In genomic region chr3:141077631-141078030, GRCh38 we compare ENCODE assay signal across 14 cellular contexts. TPM values are rescaled to one million over a fixed set of nuclear protein-coding genes. Genes with fewer than 3 reads are reported as not detected.
A peak's percentile ranks its signal among the peaks of the same experiment; 100 is the strongest.
DNase-seq lines count a peak whose midpoint lies in the region; ATAC-seq and TF ChIP-seq lines count a peak whose summit lies in the region.
"Had no signal": no experiment of that assay in that cellular context is flagged by ENCODE, and none has a peak within 500 bp of the region (broad histone marks: within the 10 kb centered on the region; RNA-seq: fewer than 3 reads in every experiment).

No MANE protein-coding gene starts in this region.

- peak overlapping the region; percentile 67 for H3K27ac ChIP-seq in GM23248
- H3K27ac ChIP-seq in brain microvascular endothelial cell, result no peak overlapping the region
- H3K27ac ChIP-seq in mesenchymal stem cell (ENCODE audit: low read length, poor library complexity, severe bottlenecking), result peak overlapping the region; percentile 27
- peak overlapping the region; percentile 86 for H3K27ac ChIP-seq in rectal smooth muscle tissue (ENCODE audit: low read depth, low read length)
- no peak overlapping the region for H3K27ac ChIP-seq in Karpas-422 (ENCODE audit: low read length)

- peaks cover 9% of the 10 kb centered on the region for H3K4me1 Mint-ChIP-seq in T-helper 17 cell
- peaks cover 8% of the 10 kb centered on the region for H3K4me1 Mint-ChIP-seq in activated CD4-positive, alpha-beta memory T cell treated with anti-CD3 and anti-CD28 coated beads for 36 hours (ENCODE audit: low read depth)

- no peak overlapping the region for H2BK5ac ChIP-seq in mesenchymal stem cell (ENCODE audit: low read depth, low read length, poor library complexity, severe bottlenecking)

- H3K79me2 ChIP-seq in GM23248 (ENCODE audit: insufficient read depth) (no peaks in the 10 kb centered on the region), Karpas-422 (ENCODE audit: low read length) (no peaks in the 10 kb centered on the region)

- peak overlapping the region; percentile 79 for H3K9ac ChIP-seq in GM23248
- H3K9ac ChIP-seq in mesenchymal stem cell (ENCODE audit: low read length), result peak overlapping the region; percentile 83
- no peak overlapping the region for H3K9ac ChIP-seq in rectal smooth muscle tissue (ENCODE audit: low read length)
- H3K9ac ChIP-seq in Karpas-422 (ENCODE audit: low read length), result no peak overlapping the region

- DNase-seq in GM23248, result no peak
- no peak for DNase-seq in brain microvascular endothelial cell
- DNase-seq in mesenchymal stem cell, result no peak
- no peak for DNase-seq in T-helper 17 cell
- no peak for DNase-seq in activated CD4-positive, alpha-beta memory T cell treated with anti-CD3 and anti-CD28 coated beads for 36 hours
- DNase-seq in Karpas-422, result no peak
- DNase-seq: activated CD4-positive, alpha-beta T cell treated with anti-CD3 and anti-CD28 coated beads for 4 hours; left cardiac atrium; NCI-H510A had no signal

- H3K4me3 ChIP-seq in GM23248 (peak overlapping the region; percentile 69), brain microvascular endothelial cell (ENCODE audit: low read depth, low read length) (peak overlapping the region; percentile 49), mesenchymal stem cell (ENCODE audit: insufficient read depth in 1 of 2, low read depth in 1 of 2, low read length in 2 of 2) (peak overlapping the region in 1 of 2 experiments; percentile 77), rectal smooth muscle tissue (ENCODE audit: low read length) (peak overlapping the region; percentile 34), Karpas-422 (ENCODE audit: low read length) (no peak overlapping the region)
- H3K4me3 ChIP-seq: body of pancreas had no signal

- H3K23ac ChIP-seq in mesenchymal stem cell (ENCODE audit: low read length in 2 of 2), result no peak overlapping the region

- no peak overlapping the region for H2BK120ac ChIP-seq in mesenchymal stem cell (ENCODE audit: low read depth, low read length)

- H3K9me2 ChIP-seq in GM23248 (ENCODE audit: insufficient read depth), result no peaks in the 10 kb centered on the region
- no peaks in the 10 kb centered on the region for H3K9me2 ChIP-seq in Karpas-422 (replicated peaks; ENCODE audit: insufficient read depth, low read length)

- TF ChIP-seq CTCF in brain microvascular endothelial cell (IDR thresholded peaks at IDR 0.05; ENCODE audit: low read depth, low read length, missing control alignments), result no peak

- CTCF ChIA-PET in activated CD4-positive, alpha-beta memory T cell treated with anti-CD3 and anti-CD28 coated beads for 36 hours (lab: Charles Lee), result interaction anchor here (1.6 kb wide), 1 partner anchor 28 kb away, joined by 7 read pairs; no protein-coding TSS in a partner anchor

- no peaks in the 10 kb centered on the region for H3K27me3 ChIP-seq in GM23248 (replicated peaks; ENCODE audit: insufficient read depth)
- no peaks in the 10 kb centered on the region for H3K27me3 ChIP-seq in brain microvascular endothelial cell (replicated peaks)
- no peaks in the 10 kb centered on the region for H3K27me3 ChIP-seq in mesenchymal stem cell (ENCODE audit: control insufficient read depth in 1 of 2, insufficient read depth in 1 of 2, low read length in 2 of 2)
- no peaks in the 10 kb centered on the region for H3K27me3 ChIP-seq in rectal smooth muscle tissue (ENCODE audit: control insufficient read depth, insufficient read depth, low read length)
- no peaks in the 10 kb centered on the region for H3K27me3 ChIP-seq in Karpas-422 (ENCODE audit: low read length)
- H3K27me3 ChIP-seq: BE2C, body of pancreas had no signal

- H2BK12ac ChIP-seq in mesenchymal stem cell (ENCODE audit: low read length in 2 of 2), result no peak overlapping the region

- no peak overlapping the region for H3K27ac Mint-ChIP-seq in T-helper 17 cell
- no peak overlapping the region for H3K27ac Mint-ChIP-seq in activated CD4-positive, alpha-beta memory T cell treated with anti-CD3 and anti-CD28 coated beads for 36 hours

- POLR2A ChIA-PET in activated CD4-positive, alpha-beta memory T cell treated with anti-CD3 and anti-CD28 coated beads for 36 hours (lab: Charles Lee), result no interaction called here

- H3K4me2 ChIP-seq in GM23248 (ENCODE audit: unreplicated experiment) (peak overlapping the region; percentile 89), mesenchymal stem cell (ENCODE audit: low read length, poor library complexity, severe bottlenecking) (no peak overlapping the region), Karpas-422 (ENCODE audit: low read depth, low read length, poor library complexity, severe bottlenecking) (no peak overlapping the region)

- H3K36me3 Mint-ChIP-seq in T-helper 17 cell (ENCODE audit: low read depth), result no peaks in the 10 kb centered on the region
- no peaks in the 10 kb centered on the region for H3K36me3 Mint-ChIP-seq in activated CD4-positive, alpha-beta memory T cell treated with anti-CD3 and anti-CD28 coated beads for 36 hours

- H2AK5ac ChIP-seq in mesenchymal stem cell (ENCODE audit: low read length, severe bottlenecking), result no peak overlapping the region

- WGBS in GM23248 (ENCODE audit: low coverage in 1 of 2, low lambda C conversion rate in 2 of 2, missing lambda C conversion rate in 2 of 2), 2 experiments, result 35 to 38% methylated on average over 6 of the region's 6 CpGs
- 81% methylated on average over 6 of the region's 6 CpGs for WGBS in mesenchymal stem cell

- H3K79me1 ChIP-seq in mesenchymal stem cell (replicated peaks; ENCODE audit: low read length, poor library complexity, severe bottlenecking), result no peaks in the 10 kb centered on the region

- peaks cover 48% of the 10 kb centered on the region for H3K27me3 Mint-ChIP-seq in T-helper 17 cell
- H3K27me3 Mint-ChIP-seq in activated CD4-positive, alpha-beta memory T cell treated with anti-CD3 and anti-CD28 coated beads for 36 hours, result peaks cover 3% of the 10 kb centered on the region

- H3F3A ChIP-seq in GM23248 (ENCODE audit: insufficient read depth), result 0 out of 2 replicates have a peak, but pooled peaks cover 3% of the 10 kb centered on the region

- in situ Hi-C loops in GM23248 (cut with MboI) (no loop called here), brain microvascular endothelial cell (cut with HindIII; ENCODE audit: low pct_ligation_motif_present, low sequenced_read_pairs) (no loop called here)

- no peak overlapping the region for H4K8ac ChIP-seq in mesenchymal stem cell (ENCODE audit: low read length)

- intact Hi-C loops in activated CD4-positive, alpha-beta memory T cell treated with anti-CD3 and anti-CD28 coated beads for 36 hours (cut with micrococcal nuclease), result no loop called here

- H3K4me3 Mint-ChIP-seq in T-helper 17 cell, result no peak overlapping the region
- H3K4me3 Mint-ChIP-seq in activated CD4-positive, alpha-beta memory T cell treated with anti-CD3 and anti-CD28 coated beads for 36 hours, result no peak overlapping the region

- H3K9me3 ChIP-seq in GM23248 (ENCODE audit: low read depth) (no peaks in the 10 kb centered on the region), mesenchymal stem cell (ENCODE audit: control insufficient read depth, low read length) (no peaks in the 10 kb centered on the region), T-helper 17 cell (ENCODE audit: control insufficient read depth, low read length, poor library complexity, severe bottlenecking) (no peaks in the 10 kb centered on the region), Karpas-422 (ENCODE audit: low read length) (no peaks in the 10 kb centered on the region)
- H3K9me3 ChIP-seq: BE2C, body of pancreas had no signal

- H2AFZ ChIP-seq in GM23248 (peak overlapping the region; percentile 95), mesenchymal stem cell (ENCODE audit: low read depth, low read length) (no peak overlapping the region), Karpas-422 (ENCODE audit: low read length) (no peak overlapping the region)

- H4K20me1 ChIP-seq in GM23248 (ENCODE audit: insufficient read depth) (no peaks in the 10 kb centered on the region), Karpas-422 (ENCODE audit: insufficient read depth, low read depth, low read length) (0 out of 2 replicates have a peak, but pooled peaks cover 4% of the 10 kb centered on the region)

- H3K4me1 ChIP-seq in GM23248 (ENCODE audit: insufficient read depth), result peaks cover 8% of the 10 kb centered on the region
- H3K4me1 ChIP-seq in mesenchymal stem cell (ENCODE audit: control insufficient read depth, insufficient read depth, low read depth, low read length), result peaks cover 13% of the 10 kb centered on the region
- peaks cover 15% of the 10 kb centered on the region for H3K4me1 ChIP-seq in rectal smooth muscle tissue (ENCODE audit: control insufficient read depth, insufficient read depth, low read length)
- H3K4me1 ChIP-seq in Karpas-422 (ENCODE audit: low read length), result no peaks in the 10 kb centered on the region

- H4K91ac ChIP-seq in mesenchymal stem cell (ENCODE audit: low read length), result no peak overlapping the region

- H3K9me3 Mint-ChIP-seq in activated CD4-positive, alpha-beta memory T cell treated with anti-CD3 and anti-CD28 coated beads for 36 hours, result no peaks in the 10 kb centered on the region

- ATAC-seq in GM19351 (IDR thresholded peaks at IDR 0.05; ENCODE audit: unreplicated experiment) (no peak), T-helper 17 cell (no peak)
- ATAC-seq: body of pancreas had no signal

- H2BK15ac ChIP-seq in mesenchymal stem cell (ENCODE audit: low read depth, poor library complexity, severe bottlenecking), result no peak overlapping the region

- H3K36me3 ChIP-seq in GM23248 (ENCODE audit: low read depth) (no peaks in the 10 kb centered on the region), brain microvascular endothelial cell (replicated peaks) (no peaks in the 10 kb centered on the region), mesenchymal stem cell (ENCODE audit: control insufficient read depth in 1 of 2, insufficient read depth in 2 of 2, low read depth in 1 of 2, low read length in 2 of 2) (no peaks in the 10 kb centered on the region), rectal smooth muscle tissue (ENCODE audit: control insufficient read depth, insufficient read depth, low read length) (no peaks in the 10 kb centered on the region), Karpas-422 (ENCODE audit: insufficient read depth, low read length) (no peaks in the 10 kb centered on the region)

- no peak overlapping the region for H3K14ac ChIP-seq in mesenchymal stem cell (ENCODE audit: low read length in 2 of 2)

- H3K4ac ChIP-seq in mesenchymal stem cell (ENCODE audit: low read depth in 1 of 2, low read length in 2 of 2), result peak overlapping the region in 1 of 2 experiments; percentile 26

- peak overlapping the region in 1 of 2 experiments; percentile 71 for H3K18ac ChIP-seq in mesenchymal stem cell (ENCODE audit: low read depth in 1 of 2, low read length in 2 of 2)

RNA-seq across cellular contexts. Expression of gene SPSB4, which starts 26.5 kb away (rescaled TPM):
- not detected in 2 replicates for total RNA-seq in GM23248 (2014; rRNA removed; shearing (Covaris generic))
- not detected in 2 replicates for polyA plus RNA-seq in GM23248 (2016; fragmentation: Nextera tagmentation; extraction: Ambion mirVana)
- not detected for polyA plus RNA-seq in mesenchymal stem cell (2013, experiment 1 of 2)
- not detected for polyA plus RNA-seq in mesenchymal stem cell (2013, experiment 2 of 2)
- total RNA-seq in T-helper 17 cell, result not detected
- not detected for total RNA-seq in activated CD4-positive, alpha-beta memory T cell treated with anti-CD3 and anti-CD28 coated beads for 36 hours
- total RNA-seq in Karpas-422 (2014; rRNA removed; shearing (Covaris generic); ENCODE audit: low replicate concordance), result not detected in 2 replicates
- total RNA-seq: glomerular endothelial cell had no signal

Comparison
In these comparisons a context has a peak if more than half of its experiments do, and no peak if none do; other contexts are left out.
1. H3K27ac ChIP-seq: peak in GM23248 (single experiment), mesenchymal stem cell (single experiment) and rectal smooth muscle tissue (single experiment); none in brain microvascular endothelial cell (single experiment) and Karpas-422 (single experiment).
2. H3K9ac ChIP-seq: peak in GM23248 (single experiment) and mesenchymal stem cell (single experiment); none in rectal smooth muscle tissue (single experiment) and Karpas-422 (single experiment).